In the genomic region with DNA sequence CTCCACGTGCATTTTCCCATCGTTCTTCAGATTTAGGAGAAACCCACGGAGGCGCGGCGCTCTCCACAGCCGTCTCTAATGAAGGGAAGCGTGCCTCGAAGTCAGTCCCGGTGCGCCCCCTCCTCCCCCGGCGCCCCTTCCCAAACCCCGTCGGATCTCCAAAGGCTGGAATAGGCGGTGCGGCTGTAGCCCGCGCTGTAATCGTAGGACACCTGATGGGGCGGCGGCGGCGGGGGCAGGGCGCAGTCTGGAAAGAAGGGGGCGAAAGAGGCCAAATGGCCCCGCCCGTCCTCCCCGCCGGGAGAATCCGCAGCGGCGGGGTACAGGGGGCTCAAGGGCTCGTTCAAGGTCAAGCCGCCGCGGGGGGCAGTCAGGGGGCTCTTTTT, we compare ENCODE assay signal across 8 cellular contexts. TPM values are rescaled to one million over a fixed set of nuclear protein-coding genes. Genes with fewer than 3 reads are reported as not detected.
DNase-seq lines count a peak whose midpoint lies in the region; ATAC-seq, FAIRE-seq and TF ChIP-seq lines count a peak whose summit lies in the region.
"Had no signal": no experiment of that assay in that cellular context is flagged by ENCODE, and none has a peak within 500 bp of the region (broad histone marks: within the 10 kb centered on the region; RNA-seq: fewer than 3 reads in every experiment).

No MANE protein-coding gene starts in this region.

- no peak overlapping the region for H2AK5ac ChIP-seq in mesendoderm (ENCODE audit: low read length)

- peak overlapping the region; percentile 67 to 74 for H3K27ac ChIP-seq in coronary artery
- no peak overlapping the region for H3K27ac ChIP-seq in mesendoderm (ENCODE audit: low read depth, low read length)
- peak overlapping the region; percentile 81 for H3K27ac ChIP-seq in temporal lobe (ENCODE audit: low read depth, low read length)

- no peak for FAIRE-seq in GM12892 (lab: Jason Lieb, UNC)

- no peaks in the 10 kb centered on the region for H3K9me3 ChIP-seq in NT2/D1 (ENCODE audit: insufficient read depth, low read length)

- H2BK5ac ChIP-seq in mesendoderm (ENCODE audit: low read length) = no peak overlapping the region

- ATAC-seq in HG02852 (IDR thresholded peaks at IDR 0.05; ENCODE audit: unreplicated experiment) = no peak

- H3K4me1 ChIP-seq in NT2/D1 (ENCODE audit: insufficient read depth, insufficient read length) = no peaks in the 10 kb centered on the region
- H3K4me1 ChIP-seq in mesendoderm (ENCODE audit: control insufficient read depth, low read depth, low read length) = peaks cover 8% of the 10 kb centered on the region

- no peak overlapping the region for H3K23ac ChIP-seq in mesendoderm (ENCODE audit: low read length)

- no peak overlapping the region for H4K8ac ChIP-seq in mesendoderm (ENCODE audit: low read depth, low read length)

- peak overlapping the region; percentile 85 for H3K9ac ChIP-seq in NT2/D1 (ENCODE audit: insufficient read length, low read depth)
- H3K9ac ChIP-seq in mesendoderm (ENCODE audit: low read length) = no peak overlapping the region

- H3K56ac ChIP-seq in mesendoderm (ENCODE audit: low read length) = peak overlapping the region; percentile 90

- H3K27me3 ChIP-seq in NT2/D1 (ENCODE audit: insufficient read depth, insufficient read length) (peaks cover 50% of the 10 kb centered on the region), mesendoderm (ENCODE audit: insufficient read depth, low read length, poor library complexity) (peaks cover 21% of the 10 kb centered on the region)

- H3K4me3 ChIP-seq in NT2/D1 (ENCODE audit: insufficient read length, low read depth) = peak overlapping the region; percentile 67
- H3K4me3 ChIP-seq in coronary artery = peak overlapping the region; percentile 73
- H3K4me3 ChIP-seq in mesendoderm (ENCODE audit: low read length) = no peak overlapping the region

- H3K18ac ChIP-seq in mesendoderm (ENCODE audit: low read length) = peak overlapping the region; percentile 39

- H4K5ac ChIP-seq in mesendoderm (ENCODE audit: low read length) = no peak overlapping the region

- H3K79me1 ChIP-seq in mesendoderm (ENCODE audit: low read length) = no peaks in the 10 kb centered on the region

- TF ChIP-seq POLR2A in GM12892 (IDR thresholded peaks at IDR 0.05; ENCODE audit: low read depth, low read length) = no peak

- no CpG with 5 or more reads among the region's 37 CpGs for WGBS in mesendoderm (ENCODE audit: extremely low coverage, insufficient coverage, low lambda C conversion rate)

- no peak overlapping the region for H2BK15ac ChIP-seq in mesendoderm (replicated peaks; ENCODE audit: low read depth)

- H3K79me2 ChIP-seq in mesendoderm (ENCODE audit: control insufficient read depth, insufficient read depth, low read length) = no peaks in the 10 kb centered on the region

- H3K4ac ChIP-seq in mesendoderm (ENCODE audit: low read depth, low read length) = no peak overlapping the region

- no peak overlapping the region for H2BK120ac ChIP-seq in mesendoderm (ENCODE audit: low read depth, low read length)

- DNase-seq in NT2/D1 (ENCODE audit: low read depth, low spot score) = no peak
- DNase-seq in coronary artery (ENCODE audit: low spot score) = no peak
- no peak for DNase-seq in mesendoderm
- DNase-seq in GM12892 (ENCODE audit: insufficient read length) = no peak
- DNase-seq in NK-92 treated with Interleukin-12 subunit alpha and Interleukin-12 subunit beta, amount 100 ng/mL, for 24 hours (lab: John Stamatoyannopoulos, UW) = no peak
- DNase-seq: DND-41 had no signal

- H3K4me2 ChIP-seq in mesendoderm (ENCODE audit: low read length) = peak overlapping the region; percentile 59

- H3K36me3 ChIP-seq in NT2/D1 (ENCODE audit: insufficient read depth, insufficient read length, low read length) (no peaks in the 10 kb centered on the region), mesendoderm (ENCODE audit: control insufficient read depth, insufficient read depth, low read length) (no peaks in the 10 kb centered on the region)

- TF ChIP-seq CTCF in coronary artery (IDR thresholded peaks at IDR 0.05) = no peak

RNA-seq across cellular contexts. Expression of a gene that starts 1.3 kb away (rescaled TPM):
- 0.44 TPM for polyA plus RNA-seq in mesendoderm (2013, experiment 1 of 2)
- polyA plus RNA-seq in mesendoderm (2013, experiment 2 of 2) = 0.48 TPM
- 10.3 TPM for total RNA-seq in temporal lobe
- not detected for polyA plus RNA-seq in GM12892 (2012; ENCODE audit: missing spikeins)
